8 cellular contexts compared by ENCODE assay signal in the genomic region with DNA sequence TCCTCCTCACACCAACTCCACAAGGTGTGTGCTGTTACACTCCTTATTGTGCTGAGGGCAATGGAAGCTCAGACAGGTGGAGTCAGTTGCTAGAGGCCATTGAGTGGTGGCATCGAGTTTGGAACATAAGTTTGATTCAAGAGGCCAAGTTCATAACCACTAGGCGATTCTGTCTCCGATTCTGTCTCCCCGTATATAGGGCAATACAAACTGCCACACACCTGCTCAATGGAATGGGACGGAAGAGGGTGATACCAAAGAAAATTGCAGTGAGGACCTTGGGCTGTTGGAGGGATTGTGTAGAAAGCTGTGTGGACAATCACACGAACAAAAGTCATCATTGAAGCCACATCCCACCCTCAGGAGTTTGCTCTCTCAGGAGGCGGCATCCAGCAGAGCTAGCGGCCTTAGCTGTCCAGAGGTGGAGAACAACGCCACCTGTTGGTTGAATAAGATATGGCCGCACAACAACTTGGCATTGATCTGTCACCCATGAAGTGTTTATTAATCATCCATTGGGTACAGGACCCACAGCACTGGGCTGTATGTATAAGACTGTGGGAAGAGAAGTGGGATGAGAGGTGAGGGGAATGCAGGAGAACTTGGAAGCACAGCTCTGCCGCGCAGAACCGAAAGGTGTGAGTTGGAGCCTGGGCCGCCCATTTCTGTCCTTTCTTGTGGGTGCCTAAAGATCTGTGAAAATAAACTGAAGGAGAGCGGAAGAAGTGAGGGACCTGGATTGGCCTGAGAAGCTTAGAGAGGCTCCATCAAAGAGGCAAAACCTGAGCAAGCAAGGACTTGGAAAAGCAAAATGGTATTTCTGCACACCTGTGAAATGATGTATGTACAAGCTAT. TPM values are rescaled to one million over a fixed set of nuclear protein-coding genes. Genes with fewer than 3 reads are reported as not detected.
A peak's percentile ranks its signal among the peaks of the same experiment; 100 is the strongest.
DNase-seq lines count a peak whose midpoint lies in the region; ATAC-seq, FAIRE-seq and TF ChIP-seq lines count a peak whose summit lies in the region.

No MANE protein-coding gene starts in this region.

- no peaks in the 10 kb centered on the region for H3K36me3 Mint-ChIP-seq in activated T-cell treated with anti-CD3 and anti-CD28 coated beads, Interleukin-2, amount 50 U/mL, for 72 hours (ENCODE audit: insufficient read depth in 2 of 2)
- no peaks in the 10 kb centered on the region for H3K36me3 Mint-ChIP-seq in osteocyte (ENCODE audit: unreplicated experiment)

- no peaks in the 10 kb centered on the region for H3K4me1 Mint-ChIP-seq in activated T-cell treated with anti-CD3 and anti-CD28 coated beads, Interleukin-2, amount 50 U/mL, for 72 hours (ENCODE audit: low read depth)
- H3K4me1 Mint-ChIP-seq in osteocyte (ENCODE audit: unreplicated experiment): no peaks in the 10 kb centered on the region

- H3K27ac Mint-ChIP-seq in activated T-cell treated with anti-CD3 and anti-CD28 coated beads, Interleukin-2, amount 50 U/mL, for 72 hours: no peak overlapping the region
- no peak overlapping the region for H3K27ac Mint-ChIP-seq in osteocyte (ENCODE audit: unreplicated experiment)

- no peaks in the 10 kb centered on the region for H3K9me3 Mint-ChIP-seq in activated T-cell treated with anti-CD3 and anti-CD28 coated beads, Interleukin-2, amount 50 U/mL, for 72 hours
- no peaks in the 10 kb centered on the region for H3K9me3 Mint-ChIP-seq in osteocyte (ENCODE audit: unreplicated experiment)

- H3K4me3 Mint-ChIP-seq in activated T-cell treated with anti-CD3 and anti-CD28 coated beads, Interleukin-2, amount 50 U/mL, for 72 hours: no peak overlapping the region
- no peak overlapping the region for H3K4me3 Mint-ChIP-seq in osteocyte (ENCODE audit: unreplicated experiment)

- peak; percentile 59 for FAIRE-seq in urothelium cell line (lab: Jason Lieb, UNC)

- peak; percentile 89 for TF ChIP-seq CTCF in AG09309 (IDR thresholded peaks at IDR 0.05; ENCODE audit: control insufficient read depth, insufficient read depth, low read depth, low read length, missing control alignments)
- TF ChIP-seq CTCF in foreskin fibroblast (IDR thresholded peaks at IDR 0.05; ENCODE audit: low read depth, low read length): peak; percentile 74
- peak; percentile 93 for TF ChIP-seq CTCF in osteocyte (IDR thresholded peaks at IDR 0.05)

- peak; percentile 33 for DNase-seq in AG09309 (ENCODE audit: low read depth)
- DNase-seq in HT1080 (ENCODE audit: low read depth): peak; percentile 60
- DNase-seq in OCI-M1 (lab: John Stamatoyannopoulos, UW): peak; percentile 77
- DNase-seq in activated T-cell treated with anti-CD3 and anti-CD28 coated beads, Interleukin-2, amount 50 U/mL, for 72 hours: peak; percentile 60 to 71
- DNase-seq in foreskin fibroblast: peak; percentile 63 to 90
- no peak for DNase-seq in osteocyte (ENCODE audit: extremely low spot score, unreplicated experiment)
- DNase-seq in urothelium cell line (ENCODE audit: low spot score): peak; percentile 66

- H3K4me3 ChIP-seq in AG09309 (ENCODE audit: control insufficient read depth, low read depth, low read length) (no peak overlapping the region), foreskin fibroblast (ENCODE audit: low read depth in 1 of 2, low read length in 2 of 2) (no peak overlapping the region)

- ATAC-seq in GM18867 (IDR thresholded peaks at IDR 0.05; ENCODE audit: unreplicated experiment): peak; percentile 82
- peak; percentile 74 to 82 for ATAC-seq in activated T-cell treated with anti-CD3 and anti-CD28 coated beads, Interleukin-2, amount 50 U/mL, for 72 hours (replicated peaks in 1 of 2)

- H3K27me3 Mint-ChIP-seq in activated T-cell treated with anti-CD3 and anti-CD28 coated beads, Interleukin-2, amount 50 U/mL, for 72 hours (ENCODE audit: low read depth): peaks cover 63% of the 10 kb centered on the region
- H3K27me3 Mint-ChIP-seq in osteocyte (ENCODE audit: unreplicated experiment): peaks cover 69% of the 10 kb centered on the region

RNA-seq across cellular contexts. Expression of a gene that starts 16.1 kb away (rescaled TPM):
- total RNA-seq in HT1080 (2014; rRNA removed; shearing (Covaris generic)): not detected in 2 replicates
- not detected in 2 replicates for polyA plus RNA-seq in HT1080 (2015; cell fraction: cytosol; rRNA removed)
- not detected in 2 replicates for polyA plus RNA-seq in HT1080 (2015; cell fraction: nucleus; rRNA removed)
- not detected for total RNA-seq in activated T-cell treated with anti-CD3 and anti-CD28 coated beads, Interleukin-2, amount 50 U/mL, for 72 hours
- not detected in 2 replicates for total RNA-seq in osteocyte

RNA-seq across cellular contexts. Expression of a gene that starts 27.0 kb away (rescaled TPM):
- total RNA-seq in HT1080 (2014; rRNA removed; shearing (Covaris generic)): not detected in 2 replicates
- polyA plus RNA-seq in HT1080 (2015; cell fraction: cytosol; rRNA removed): not detected in 2 replicates
- not detected in 2 replicates for polyA plus RNA-seq in HT1080 (2015; cell fraction: nucleus; rRNA removed)
- not detected for total RNA-seq in activated T-cell treated with anti-CD3 and anti-CD28 coated beads, Interleukin-2, amount 50 U/mL, for 72 hours
- 0.16 TPM in 1 of 2 replicates, not detected in the other for total RNA-seq in osteocyte
